ENCODE assay signal across 1 cellular context in the genomic region with DNA sequence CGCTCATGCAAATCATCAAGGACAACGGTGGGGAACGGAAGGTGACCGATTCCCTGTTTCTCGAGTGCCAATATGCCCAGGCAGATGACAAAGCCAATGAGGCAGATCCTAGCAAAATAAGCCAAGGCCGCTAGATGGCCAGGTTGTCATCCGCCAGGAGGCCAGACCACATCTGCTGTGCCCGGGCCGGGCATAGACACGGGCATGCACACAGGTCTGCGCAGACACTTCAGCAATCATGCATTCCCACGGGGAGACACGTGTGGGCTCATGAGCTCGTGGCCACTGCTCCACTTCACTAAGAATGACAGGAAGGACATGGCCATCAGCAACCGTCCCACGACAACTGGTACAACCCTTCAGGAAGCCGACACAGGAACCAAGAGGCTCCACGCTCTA.
TF ChIP-seq lines count a peak whose summit lies in the region.

No MANE protein-coding gene starts in this region.

TF ChIP-seq in GM23338, 12 proteins besides CTCF, POLR2A, EP300 and RAD21 (continued from another document):
- no peak for TF ChIP-seq ETS1 (IDR thresholded peaks at IDR 0.05)
- TF ChIP-seq, protein P1, sequence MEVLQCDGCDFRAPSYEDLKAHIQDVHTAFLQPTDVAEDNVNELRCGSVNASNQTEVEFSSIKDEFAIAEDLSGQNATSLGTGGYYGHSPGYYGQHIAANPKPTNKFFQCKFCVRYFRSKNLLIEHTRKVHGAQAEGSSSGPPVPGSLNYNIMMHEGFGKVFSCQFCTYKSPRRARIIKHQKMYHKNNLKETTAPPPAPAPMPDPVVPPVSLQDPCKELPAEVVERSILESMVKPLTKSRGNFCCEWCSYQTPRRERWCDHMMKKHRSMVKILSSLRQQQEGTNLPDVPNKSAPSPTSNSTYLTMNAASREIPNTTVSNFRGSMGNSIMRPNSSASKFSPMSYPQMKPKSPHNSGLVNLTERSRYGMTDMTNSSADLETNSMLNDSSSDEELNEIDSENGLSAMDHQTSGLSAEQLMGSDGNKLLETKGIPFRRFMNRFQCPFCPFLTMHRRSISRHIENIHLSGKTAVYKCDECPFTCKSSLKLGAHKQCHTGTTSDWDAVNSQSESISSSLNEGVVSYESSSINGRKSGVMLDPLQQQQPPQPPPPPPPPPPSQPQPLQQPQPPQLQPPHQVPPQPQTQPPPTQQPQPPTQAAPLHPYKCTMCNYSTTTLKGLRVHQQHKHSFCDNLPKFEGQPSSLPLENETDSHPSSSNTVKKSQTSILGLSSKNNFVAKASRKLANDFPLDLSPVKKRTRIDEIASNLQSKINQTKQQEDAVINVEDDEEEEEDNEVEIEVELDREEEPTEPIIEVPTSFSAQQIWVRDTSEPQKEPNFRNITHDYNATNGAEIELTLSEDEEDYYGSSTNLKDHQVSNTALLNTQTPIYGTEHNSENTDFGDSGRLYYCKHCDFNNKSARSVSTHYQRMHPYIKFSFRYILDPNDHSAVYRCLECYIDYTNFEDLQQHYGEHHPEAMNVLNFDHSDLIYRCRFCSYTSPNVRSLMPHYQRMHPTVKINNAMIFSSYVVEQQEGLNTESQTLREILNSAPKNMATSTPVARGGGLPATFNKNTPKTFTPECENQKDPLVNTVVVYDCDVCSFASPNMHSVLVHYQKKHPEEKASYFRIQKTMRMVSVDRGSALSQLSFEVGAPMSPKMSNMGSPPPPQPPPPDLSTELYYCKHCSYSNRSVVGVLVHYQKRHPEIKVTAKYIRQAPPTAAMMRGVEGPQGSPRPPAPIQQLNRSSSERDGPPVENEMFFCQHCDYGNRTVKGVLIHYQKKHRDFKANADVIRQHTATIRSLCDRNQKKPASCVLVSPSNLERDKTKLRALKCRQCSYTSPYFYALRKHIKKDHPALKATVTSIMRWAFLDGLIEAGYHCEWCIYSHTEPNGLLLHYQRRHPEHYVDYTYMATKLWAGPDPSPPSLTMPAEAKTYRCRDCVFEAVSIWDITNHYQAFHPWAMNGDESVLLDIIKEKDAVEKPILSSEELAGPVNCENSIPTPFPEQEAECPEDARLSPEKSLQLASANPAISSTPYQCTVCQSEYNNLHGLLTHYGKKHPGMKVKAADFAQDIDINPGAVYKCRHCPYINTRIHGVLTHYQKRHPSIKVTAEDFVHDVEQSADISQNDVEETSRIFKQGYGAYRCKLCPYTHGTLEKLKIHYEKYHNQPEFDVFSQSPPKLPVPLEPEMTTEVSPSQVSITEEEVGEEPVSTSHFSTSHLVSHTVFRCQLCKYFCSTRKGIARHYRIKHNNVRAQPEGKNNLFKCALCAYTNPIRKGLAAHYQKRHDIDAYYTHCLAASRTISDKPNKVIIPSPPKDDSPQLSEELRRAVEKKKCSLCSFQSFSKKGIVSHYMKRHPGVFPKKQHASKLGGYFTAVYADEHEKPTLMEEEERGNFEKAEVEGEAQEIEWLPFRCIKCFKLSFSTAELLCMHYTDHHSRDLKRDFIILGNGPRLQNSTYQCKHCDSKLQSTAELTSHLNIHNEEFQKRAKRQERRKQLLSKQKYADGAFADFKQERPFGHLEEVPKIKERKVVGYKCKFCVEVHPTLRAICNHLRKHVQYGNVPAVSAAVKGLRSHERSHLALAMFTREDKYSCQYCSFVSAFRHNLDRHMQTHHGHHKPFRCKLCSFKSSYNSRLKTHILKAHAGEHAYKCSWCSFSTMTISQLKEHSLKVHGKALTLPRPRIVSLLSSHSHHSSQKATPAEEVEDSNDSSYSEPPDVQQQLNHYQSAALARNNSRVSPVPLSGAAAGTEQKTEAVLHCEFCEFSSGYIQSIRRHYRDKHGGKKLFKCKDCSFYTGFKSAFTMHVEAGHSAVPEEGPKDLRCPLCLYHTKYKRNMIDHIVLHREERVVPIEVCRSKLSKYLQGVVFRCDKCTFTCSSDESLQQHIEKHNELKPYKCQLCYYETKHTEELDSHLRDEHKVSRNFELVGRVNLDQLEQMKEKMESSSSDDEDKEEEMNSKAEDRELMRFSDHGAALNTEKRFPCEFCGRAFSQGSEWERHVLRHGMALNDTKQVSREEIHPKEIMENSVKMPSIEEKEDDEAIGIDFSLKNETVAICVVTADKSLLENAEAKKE (CRISPR knock-in tag; IDR thresholded peaks at IDR 0.05), result no peak
- TF ChIP-seq STAT1 (IDR thresholded peaks at IDR 0.05; ENCODE audit: unreplicated experiment), result no peak
- no peak for TF ChIP-seq ZNF331 (CRISPR knock-in tag; IDR thresholded peaks at IDR 0.05; ENCODE audit: low read depth)
- TF ChIP-seq ZNF114 (CRISPR knock-in tag; IDR thresholded peaks at IDR 0.05), result no peak
- TF ChIP-seq JUNB (IDR thresholded peaks at IDR 0.05; ENCODE audit: unreplicated experiment), result no peak
